Comparison of ENCODE assay signal across 27 cellular contexts in genomic region chr3:35523838-35524237, GRCh38.
DNase-seq lines count a peak whose midpoint lies in the region; ATAC-seq, FAIRE-seq and TF ChIP-seq lines count a peak whose summit lies in the region.
"Had no signal": no experiment of that assay in that cellular context is flagged by ENCODE, and none has a peak within 500 bp of the region (broad histone marks: within the 10 kb centered on the region; RNA-seq: fewer than 3 reads in every experiment).

No MANE protein-coding gene starts in this region.

- H3K4me3 ChIP-seq in brain microvascular endothelial cell (ENCODE audit: low read depth, low read length) (no peak overlapping the region), kidney (ENCODE audit: low read length in 2 of 2) (no peak overlapping the region), tibial artery (no peak overlapping the region)
- H3K4me3 ChIP-seq: ascending aorta, colonic mucosa, lower lobe of right lung, MG63 had no signal

- peak overlapping the region; percentile 43 for H3K27ac ChIP-seq in brain microvascular endothelial cell
- no peak overlapping the region for H3K27ac ChIP-seq in kidney (ENCODE audit: low read depth in 2 of 2, low read length in 2 of 2)
- no peak overlapping the region for H3K27ac ChIP-seq in tibial artery
- H3K27ac ChIP-seq: ascending aorta, colonic mucosa, lower lobe of right lung had no signal

- H3K9ac ChIP-seq in kidney (ENCODE audit: low read length in 2 of 2), result no peak overlapping the region

- in situ Hi-C loops in brain microvascular endothelial cell (cut with HindIII; ENCODE audit: low pct_ligation_motif_present, low sequenced_read_pairs), result no loop called here

- H3K27me3 ChIP-seq in brain microvascular endothelial cell (replicated peaks) (no peaks in the 10 kb centered on the region), tibial artery (no peaks in the 10 kb centered on the region)
- H3K27me3 ChIP-seq: ascending aorta, colonic mucosa, MG63 had no signal

- DNase-seq in Daoy (ENCODE audit: low read depth) (peak; percentile 3), brain microvascular endothelial cell (peak; percentile 43), kidney (no peak), pulmonary artery endothelial cell (ENCODE audit: low read depth, low spot score) (peak; percentile 24), D721Med (ENCODE audit: insufficient read length, low spot score) (no peak), tibial artery (no peak)
- DNase-seq in activated CD4-positive, CD25-positive, alpha-beta regulatory T cell (lab: John Stamatoyannopoulos, UW), result no peak
- DNase-seq: activated CD4-positive, alpha-beta T cell treated with anti-CD3 and anti-CD28 coated beads for 4 hours; activated T-cell treated with anti-CD3 and anti-CD28 coated beads, Interleukin-2, amount 50 U/mL, for 72 hours; CD4-positive, CD25-positive, alpha-beta regulatory T cell; colonic mucosa; DMS153; H7; head of caudate nucleus; IMR-90; lower lobe of right lung; MG63; NCI-H1417 treated with DMSO at 0.1 percent for 48 hours; NCI-H2107; NK-92 treated with Interleukin-12 subunit alpha and Interleukin-12 subunit beta, amount 100 ng/mL, for 24 hours; nucleus accumbens; right cardiac atrium; substantia nigra; T-helper 17 cell had no signal

- H3K9me3 ChIP-seq in kidney (ENCODE audit: control insufficient read depth in 1 of 2, low read length in 2 of 2) (no peaks in the 10 kb centered on the region), tibial artery (no peaks in the 10 kb centered on the region)
- H3K9me3 ChIP-seq: ascending aorta, colonic mucosa, lower lobe of right lung, MG63 had no signal

- H3K4me1 ChIP-seq in kidney (ENCODE audit: control insufficient read depth in 1 of 2, insufficient read depth in 1 of 2, low read depth in 1 of 2, low read length in 2 of 2) (no peaks in the 10 kb centered on the region), tibial artery (no peaks in the 10 kb centered on the region)
- H3K4me1 ChIP-seq: ascending aorta, colonic mucosa, lower lobe of right lung had no signal

- FAIRE-seq in kidney (lab: Jason Lieb, UNC), result peak; percentile 6
- no peak for FAIRE-seq in D721Med (lab: Jason Lieb, UNC)
- FAIRE-seq: G401.6 had no signal

- ATAC-seq in HG02588 (IDR thresholded peaks at IDR 0.05; ENCODE audit: unreplicated experiment), result no peak
- ATAC-seq: activated T-cell treated with anti-CD3 and anti-CD28 coated beads, Interleukin-2, amount 50 U/mL, for 72 hours; lower lobe of right lung; right cardiac atrium; T-helper 17 cell had no signal

- H3K36me3 ChIP-seq in brain microvascular endothelial cell (replicated peaks) (no peaks in the 10 kb centered on the region), kidney (ENCODE audit: control insufficient read depth in 1 of 2, insufficient read depth in 2 of 2, low read length in 2 of 2) (no peaks in the 10 kb centered on the region), tibial artery (no peaks in the 10 kb centered on the region)
- H3K36me3 ChIP-seq: ascending aorta, colonic mucosa, lower lobe of right lung, MG63 had no signal

- TF ChIP-seq CTCF in brain microvascular endothelial cell (IDR thresholded peaks at IDR 0.05; ENCODE audit: low read depth, low read length, missing control alignments) (no peak), kidney (IDR thresholded peaks at IDR 0.05; ENCODE audit: borderline replicate concordance, extremely low read depth, insufficient read depth) (no peak), D721Med (IDR thresholded peaks at IDR 0.05; ENCODE audit: insufficient read depth, missing control alignments) (no peak), tibial artery (IDR thresholded peaks at IDR 0.05) (no peak)

- intact Hi-C loops in kidney (cut with DNase I) (no loop called here), tibial artery (cut with DNase I; ENCODE audit: low total_unique reads) (no loop called here)

Comparison
In these comparisons a context has a peak if more than half of its experiments do, and no peak if none do; other contexts are left out.
1. DNase-seq: peak in Daoy (single experiment), brain microvascular endothelial cell (single experiment) and pulmonary artery endothelial cell (single experiment); none in kidney (single experiment), activated CD4-positive, CD25-positive, alpha-beta regulatory T cell (0 of 4), D721Med (single experiment) and tibial artery (0 of 2).